In the genomic region with DNA sequence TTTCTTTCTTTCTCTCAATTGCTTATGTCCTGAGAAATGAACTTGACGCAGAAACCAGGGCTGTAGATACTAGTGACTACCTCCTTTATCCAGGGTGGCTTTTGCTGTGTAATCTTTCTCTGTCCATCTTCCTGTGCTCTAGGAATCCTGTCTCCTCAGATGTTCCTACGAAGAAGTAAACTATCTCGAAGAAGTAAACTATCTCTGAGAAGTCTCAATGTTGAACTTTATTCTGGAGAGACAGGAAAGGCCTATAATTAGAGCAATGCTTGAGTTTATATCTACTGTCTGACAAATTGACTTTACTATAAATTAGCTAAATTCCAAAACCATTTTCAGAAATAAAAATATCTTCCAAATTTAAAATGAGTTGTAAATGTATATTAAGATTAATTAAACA, we compare ENCODE assay signal across 9 cellular contexts.
"Had no signal": no experiment of that assay in that cellular context is flagged by ENCODE, and none has a peak within 500 bp of the region (broad histone marks: within the 10 kb centered on the region; RNA-seq: fewer than 3 reads in every experiment).

No MANE protein-coding gene starts in this region.

- ATAC-seq: GM23338, K562 had no signal

- FAIRE-seq: H1, H54, HTR-8/SVneo, K562 had no signal

- DNase-seq: H9, HCEC 1CT, IMR-90, KG1 had no signal

- H3K4me3 ChIP-seq: GM23338, K562 had no signal
